ENCODE assay signal across 1 cellular context in the genomic region with DNA sequence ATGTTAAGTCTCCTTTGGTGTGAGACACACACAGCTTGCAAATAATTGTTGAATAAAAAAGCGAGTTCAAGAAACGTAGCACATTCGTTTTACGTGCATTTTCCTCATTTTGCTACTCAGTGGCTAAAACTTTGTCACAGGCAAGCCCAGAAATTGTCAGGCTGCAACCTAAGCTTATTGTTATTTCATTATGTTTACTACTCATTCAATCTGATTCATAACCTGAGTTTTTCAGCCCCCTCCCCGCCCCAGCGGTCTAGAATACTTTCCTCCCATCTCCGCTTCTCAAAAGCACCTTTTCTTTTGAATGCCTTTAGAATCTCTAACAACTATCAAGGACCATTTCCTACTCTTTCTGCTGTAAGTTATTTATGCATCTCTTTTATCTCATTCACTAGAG.
TF ChIP-seq lines count a peak whose summit lies in the region.

No MANE protein-coding gene starts in this region.

TF ChIP-seq in H1, 55 proteins besides CTCF, POLR2A, EP300 and RAD21:
- no peak for TF ChIP-seq SUZ12 (IDR thresholded peaks at IDR 0.05; ENCODE audit: low read length)
- TF ChIP-seq, protein P1, sequence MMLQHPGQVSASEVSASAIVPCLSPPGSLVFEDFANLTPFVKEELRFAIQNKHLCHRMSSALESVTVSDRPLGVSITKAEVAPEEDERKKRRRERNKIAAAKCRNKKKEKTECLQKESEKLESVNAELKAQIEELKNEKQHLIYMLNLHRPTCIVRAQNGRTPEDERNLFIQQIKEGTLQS (IDR thresholded peaks at IDR 0.05; ENCODE audit: insufficient read depth, low read depth, low read length) = no peak
- no peak for TF ChIP-seq EZH2 (IDR thresholded peaks at IDR 0.05; ENCODE audit: low read depth, low read length, severe bottlenecking)
- no peak for TF ChIP-seq SP1 (IDR thresholded peaks at IDR 0.05; ENCODE audit: low read depth, low read length)
- TF ChIP-seq MAFK (IDR thresholded peaks at IDR 0.05; ENCODE audit: low read depth, low read length) = no peak
- no peak for TF ChIP-seq EGR1 (IDR thresholded peaks at IDR 0.05; ENCODE audit: borderline replicate concordance, low read depth, low read length)
- no peak for TF ChIP-seq KDM4A (IDR thresholded peaks at IDR 0.05; ENCODE audit: low read depth, low read length, severe bottlenecking)
- TF ChIP-seq CHD1 (IDR thresholded peaks at IDR 0.05; ENCODE audit: low read depth, low read length) = no peak
- no peak for TF ChIP-seq BCL11A (IDR thresholded peaks at IDR 0.05; ENCODE audit: low read depth in 2 of 2, low read length in 2 of 2)
- no peak for TF ChIP-seq NRF1 (IDR thresholded peaks at IDR 0.05; ENCODE audit: low read depth, low read length)
